Comparison of ENCODE assay signal across 11 cellular contexts in the genomic region with DNA sequence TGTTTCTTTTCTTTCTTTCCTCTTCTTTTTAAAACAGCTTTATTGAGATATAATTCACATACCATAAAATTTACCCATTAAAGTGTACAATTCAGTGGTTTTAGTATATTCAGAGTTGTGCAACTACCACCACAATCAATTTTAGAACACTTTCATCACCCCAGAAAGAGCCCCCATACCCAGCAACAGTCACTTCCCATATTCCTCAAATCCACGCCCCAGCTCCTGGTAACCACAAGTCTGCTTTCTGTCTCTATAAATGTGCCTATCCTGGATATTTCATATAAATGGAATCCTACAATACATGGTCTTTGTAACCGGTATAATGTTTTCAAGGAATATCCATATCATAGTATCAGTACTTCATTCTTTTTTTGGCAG. TPM values are rescaled to one million over a fixed set of nuclear protein-coding genes. Genes with fewer than 3 reads are reported as not detected.
DNase-seq lines count a peak whose midpoint lies in the region; ATAC-seq and TF ChIP-seq lines count a peak whose summit lies in the region.
"Had no signal": no experiment of that assay in that cellular context is flagged by ENCODE, and none has a peak within 500 bp of the region (broad histone marks: within the 10 kb centered on the region; RNA-seq: fewer than 3 reads in every experiment).

No MANE protein-coding gene starts in this region.

- H3K4me1 Mint-ChIP-seq in activated naive CD8-positive, alpha-beta T cell treated with anti-CD3 and anti-CD28 coated beads for 36 hours: peaks cover 83% of the 10 kb centered on the region
- H3K4me1 Mint-ChIP-seq in naive thymus-derived CD4-positive, alpha-beta T cell: peaks cover 74 to 96% (median 91%) of the 10 kb centered on the region in 7 donors

- intact Hi-C loops in left ventricle myocardium superior (cut with micrococcal nuclease): no loop called here
- intact Hi-C loops in naive thymus-derived CD4-positive, alpha-beta T cell (cut with micrococcal nuclease): no loop called here

- POLR2A ChIA-PET in naive thymus-derived CD4-positive, alpha-beta T cell (lab: Charles Lee): interaction anchor here (1.8 to 34.9 kb wide), 4 partner anchors 4 to 219 kb away, joined by 5 to 742 read pairs (median 374); partner anchors contain the start of gene RARA

- no peak overlapping the region for H3K4me3 ChIP-seq in right atrium auricular region
- H3K4me3 ChIP-seq in naive thymus-derived CD4-positive, alpha-beta T cell (ENCODE audit: low read length): no peak overlapping the region

- peaks cover 0 to 100% of the 10 kb centered on the region in 2 donors for H3K4me1 ChIP-seq in right atrium auricular region
- H3K4me1 ChIP-seq in naive thymus-derived CD4-positive, alpha-beta T cell (ENCODE audit: control insufficient read depth in 2 of 2, insufficient read depth in 2 of 2, low read length in 2 of 2): peaks cover 76 to 97% of the 10 kb centered on the region in 2 donors

- H3K4me3 Mint-ChIP-seq in activated naive CD8-positive, alpha-beta T cell treated with anti-CD3 and anti-CD28 coated beads for 36 hours: no peak overlapping the region
- peak overlapping the region; percentile 40 to 97 (median 66) for H3K4me3 Mint-ChIP-seq in naive thymus-derived CD4-positive, alpha-beta T cell
- H3K4me3 Mint-ChIP-seq: neural crest cell had no signal

- no peaks in the 10 kb centered on the region for H3K9me3 ChIP-seq in right atrium auricular region
- H3K9me3 ChIP-seq in naive thymus-derived CD4-positive, alpha-beta T cell (ENCODE audit: control insufficient read depth in 2 of 3, low read length in 3 of 3): no peaks in the 10 kb centered on the region

- ATAC-seq in left ventricle myocardium superior (no peak), HG02973 (IDR thresholded peaks at IDR 0.05; ENCODE audit: unreplicated experiment) (no peak), GM18511 (IDR thresholded peaks at IDR 0.05; ENCODE audit: unreplicated experiment) (no peak), HG03520 (IDR thresholded peaks at IDR 0.05; ENCODE audit: unreplicated experiment) (no peak), GM21528 (IDR thresholded peaks at IDR 0.05; ENCODE audit: low FRiP score, unreplicated experiment) (no peak)
- ATAC-seq in naive thymus-derived CD4-positive, alpha-beta T cell: no peak

- H3K36me3 ChIP-seq in right atrium auricular region: peaks cover 7% of the 10 kb centered on the region
- H3K36me3 ChIP-seq in naive thymus-derived CD4-positive, alpha-beta T cell (ENCODE audit: control insufficient read depth in 2 of 3, insufficient read depth in 3 of 3, low read length in 3 of 3): peaks cover 0 to 15% (median 0%) of the 10 kb centered on the region in 3 experiments

- peak overlapping the region; percentile 32 for H3K27ac Mint-ChIP-seq in activated naive CD8-positive, alpha-beta T cell treated with anti-CD3 and anti-CD28 coated beads for 36 hours
- H3K27ac Mint-ChIP-seq in naive thymus-derived CD4-positive, alpha-beta T cell: peak overlapping the region; percentile 58 to 99 (median 88)

- peaks cover 31% of the 10 kb centered on the region for H3K36me3 Mint-ChIP-seq in activated naive CD8-positive, alpha-beta T cell treated with anti-CD3 and anti-CD28 coated beads for 36 hours
- peaks cover 0 to 23% (median 11%) of the 10 kb centered on the region in 5 donors for H3K36me3 Mint-ChIP-seq in naive thymus-derived CD4-positive, alpha-beta T cell

- H3K27me3 Mint-ChIP-seq in activated naive CD8-positive, alpha-beta T cell treated with anti-CD3 and anti-CD28 coated beads for 36 hours: no peaks in the 10 kb centered on the region
- H3K27me3 Mint-ChIP-seq in naive thymus-derived CD4-positive, alpha-beta T cell: no peaks in the 10 kb centered on the region

- no peaks in the 10 kb centered on the region for H3K27me3 ChIP-seq in right atrium auricular region
- H3K27me3 ChIP-seq in naive thymus-derived CD4-positive, alpha-beta T cell (ENCODE audit: control insufficient read depth in 2 of 2, insufficient read depth in 2 of 2, low read length in 2 of 2): no peaks in the 10 kb centered on the region

- DNase-seq in right atrium auricular region (ENCODE audit: low spot score) (no peak), left ventricle myocardium superior (no peak)
- DNase-seq in activated naive CD8-positive, alpha-beta T cell treated with anti-CD3 and anti-CD28 coated beads for 36 hours: no peak
- no peak for DNase-seq in naive thymus-derived CD4-positive, alpha-beta T cell
- DNase-seq: activated CD4-positive, alpha-beta T cell treated with anti-CD3 and anti-CD28 coated beads for 4 hours; NCI-H2171 had no signal

- no peak for TF ChIP-seq CTCF in right atrium auricular region (IDR thresholded peaks at IDR 0.05)

- H3K27ac ChIP-seq in right atrium auricular region: peak overlapping the region; percentile 96 to 98
- H3K27ac ChIP-seq in naive thymus-derived CD4-positive, alpha-beta T cell (ENCODE audit: low read depth, low read length): no peak overlapping the region

- CTCF ChIA-PET in naive thymus-derived CD4-positive, alpha-beta T cell (lab: Charles Lee): interaction anchor here (0.6 to 5.1 kb wide), 5 partner anchors 7 to 1176 kb away, joined by 3 to 26 read pairs (median 5); partner anchors contain the start of gene RARA

- H3K9me3 Mint-ChIP-seq in activated naive CD8-positive, alpha-beta T cell treated with anti-CD3 and anti-CD28 coated beads for 36 hours: no peaks in the 10 kb centered on the region
- no peaks in the 10 kb centered on the region for H3K9me3 Mint-ChIP-seq in naive thymus-derived CD4-positive, alpha-beta T cell
- H3K9me3 Mint-ChIP-seq: neural crest cell had no signal

RNA-seq across cellular contexts. Expression of gene RARA, which starts 19.4 kb away (rescaled TPM):
- total RNA-seq in right atrium auricular region (10 to 100 TPM; 28.5 to 51.7 TPM), left ventricle myocardium superior (18.6 TPM)
- total RNA-seq in activated naive CD8-positive, alpha-beta T cell treated with anti-CD3 and anti-CD28 coated beads for 36 hours: 10 to 100 TPM; 31.2 to 33.3 TPM
- 100 to 1,000 TPM in 1 of 5 experiments, 10 to 100 TPM in 4; 40.0 to 115 (median 43.8) TPM for total RNA-seq in naive thymus-derived CD4-positive, alpha-beta T cell
- 10 to 100 TPM in 1 of 2 donors, 1 to 10 TPM in 1; 6.7 to 16.5 TPM for polyA plus RNA-seq in naive thymus-derived CD4-positive, alpha-beta T cell

RNA-seq across cellular contexts. Expression of gene GJD3, which starts 36.2 kb away (rescaled TPM):
- total RNA-seq in right atrium auricular region (1 to 10 TPM in 1 of 2 donors, not detected in 1; 1.6 TPM), left ventricle myocardium superior (1.2 TPM)
- total RNA-seq in activated naive CD8-positive, alpha-beta T cell treated with anti-CD3 and anti-CD28 coated beads for 36 hours: not detected
- under 1 TPM in 1 of 5 experiments, not detected in 4; 0.27 TPM for total RNA-seq in naive thymus-derived CD4-positive, alpha-beta T cell
- not detected for polyA plus RNA-seq in naive thymus-derived CD4-positive, alpha-beta T cell
- total RNA-seq: neural crest cell had no signal

RNA-seq across cellular contexts. Expression of gene CDC6, which starts 40.7 kb away (rescaled TPM):
- total RNA-seq in right atrium auricular region: 1 to 10 TPM in 1 of 2 donors, under 1 TPM in 1; 0.44 to 1.0 TPM
- 0.99 TPM for total RNA-seq in left ventricle myocardium superior
- 100 to 1,000 TPM; 144 to 149 TPM for total RNA-seq in activated naive CD8-positive, alpha-beta T cell treated with anti-CD3 and anti-CD28 coated beads for 36 hours
- total RNA-seq in naive thymus-derived CD4-positive, alpha-beta T cell: 10 to 100 TPM in 1 of 5 experiments, 1 to 10 TPM in 1, under 1 TPM in 3; 0.51 to 73.6 (median 0.85) TPM
- under 1 TPM; 0.09 to 0.24 TPM for polyA plus RNA-seq in naive thymus-derived CD4-positive, alpha-beta T cell
